In the genomic region with DNA sequence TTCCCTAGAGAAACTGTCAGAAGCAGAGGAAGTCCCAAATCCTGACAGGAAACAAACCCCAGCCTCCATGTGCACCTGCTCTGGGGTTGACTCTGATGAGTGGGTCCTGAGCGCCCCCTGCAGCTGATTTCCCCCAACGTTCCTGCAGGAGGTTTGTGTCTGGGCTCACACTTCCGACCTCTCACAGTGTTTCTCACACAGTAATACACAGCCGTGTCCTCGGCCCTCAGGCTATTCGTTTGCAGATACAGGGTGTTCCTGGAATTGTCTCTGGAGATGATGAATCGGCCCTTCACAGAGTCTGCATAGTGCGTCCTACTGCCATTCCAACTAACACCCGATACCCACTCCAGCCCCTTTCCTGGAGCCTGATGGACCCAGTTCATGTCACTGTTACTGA, we compare ENCODE assay signal across 6 cellular contexts.
A peak's percentile ranks its signal among the peaks of the same experiment; 100 is the strongest.
DNase-seq lines count a peak whose midpoint lies in the region; ATAC-seq and TF ChIP-seq lines count a peak whose summit lies in the region.
"Not testable (repeated sequence)": the region's sequence is repeated elsewhere in the genome, so short reads cannot be mapped to it uniquely, and the experiment has no call there.

No MANE protein-coding gene starts in this region.

- not testable (repeated sequence) for H3K36me3 Mint-ChIP-seq in activated naive CD4-positive, alpha-beta T cell treated with anti-CD3 and anti-CD28 coated beads for 36 hours (ENCODE audit: low read depth)

- POLR2A ChIA-PET in Panc1 (lab: Charles Lee) = not testable (repeated sequence)

- DNase-seq in COLO668 (lab: John Stamatoyannopoulos, UW; ENCODE audit: unreplicated experiment) (peak; percentile 62), NCI-H510A treated with DMSO at 0.1 percent for 48 hours (lab: John Stamatoyannopoulos, UW) (peak; percentile 7)
- not testable (repeated sequence) for DNase-seq in GM10266 (ENCODE audit: extremely low spot score); Panc1 (ENCODE audit: low read depth, low spot score)
- peak; percentile 52 for DNase-seq in activated naive CD4-positive, alpha-beta T cell treated with anti-CD3 and anti-CD28 coated beads for 36 hours

- H3K4me1 Mint-ChIP-seq in activated naive CD4-positive, alpha-beta T cell treated with anti-CD3 and anti-CD28 coated beads for 36 hours (ENCODE audit: low read depth) = peaks cover 22% of the 10 kb centered on the region

- peak overlapping the region; percentile 66 for H3K27ac ChIP-seq in KOPT-K1 (ENCODE audit: low read depth, low read length, poor library complexity, severe bottlenecking)
- not testable (repeated sequence) for H3K27ac ChIP-seq in Panc1 (ENCODE audit: low read length)

- not testable (repeated sequence) for BruUV-seq in Panc1 (replicated peaks; lab: Mats Ljungman, UMichigan)

- peak; percentile 16 for TF ChIP-seq CTCF in GM10266 (IDR thresholded peaks at IDR 0.05; ENCODE audit: control insufficient read depth, insufficient read depth, low read depth, missing control alignments)
- peak; percentile 11; the same call in 1 of the 2 replicates for TF ChIP-seq CTCF in Panc1 (IDR thresholded peaks at IDR 0.05)

- not testable (repeated sequence) for ATAC-seq in Panc1

- H3K4me1 ChIP-seq in Panc1 (ENCODE audit: control insufficient read depth, insufficient read depth, low read length) = not testable (repeated sequence)

- intact Hi-C loops in Panc1 (cut with micrococcal nuclease; ENCODE audit: unreplicated experiment); activated naive CD4-positive, alpha-beta T cell treated with anti-CD3 and anti-CD28 coated beads for 36 hours (cut with micrococcal nuclease): not testable (repeated sequence)

- in situ Hi-C loops in Panc1 (cut with HindIII; ENCODE audit: low pct_unique_long_range_greater_than_20kb, low sequenced_read_pairs) = not testable (repeated sequence)

- H3K4me3 Mint-ChIP-seq in activated naive CD4-positive, alpha-beta T cell treated with anti-CD3 and anti-CD28 coated beads for 36 hours = not testable (repeated sequence)

- H3K36me3 ChIP-seq in KOPT-K1 (ENCODE audit: insufficient read depth, low read length) = peaks cover 22% of the 10 kb centered on the region; the same call in 1 of the 2 replicates
- not testable (repeated sequence) for H3K36me3 ChIP-seq in Panc1 (ENCODE audit: control insufficient read depth, insufficient read depth, low read length)

- CTCF ChIA-PET in Panc1 (lab: Charles Lee) = not testable (repeated sequence)
- CTCF ChIA-PET in activated naive CD4-positive, alpha-beta T cell treated with anti-CD3 and anti-CD28 coated beads for 36 hours (lab: Charles Lee) = interaction anchor here (0.6 to 2.4 kb wide), 2 partner anchors 21 to 57 kb away, joined by 3 to 6 read pairs; no protein-coding TSS in a partner anchor

- H3K4me3 ChIP-seq in Panc1 (ENCODE audit: low read depth in 2 of 2, low read length in 2 of 2) = not testable (repeated sequence)

- H3K9me3 ChIP-seq in KOPT-K1 (ENCODE audit: insufficient read depth, low read length, poor library complexity, severe bottlenecking); Panc1 (ENCODE audit: control insufficient read depth, insufficient read depth, low read depth, low read length): not testable (repeated sequence)

- H3K27me3 ChIP-seq in Panc1 (ENCODE audit: control insufficient read depth, insufficient read depth, low read length) = not testable (repeated sequence)

- not testable (repeated sequence) for H3K9me3 Mint-ChIP-seq in activated naive CD4-positive, alpha-beta T cell treated with anti-CD3 and anti-CD28 coated beads for 36 hours

- not testable (repeated sequence) for H3K27me3 Mint-ChIP-seq in activated naive CD4-positive, alpha-beta T cell treated with anti-CD3 and anti-CD28 coated beads for 36 hours (ENCODE audit: low read depth)

- not testable (repeated sequence) for H3K27ac Mint-ChIP-seq in activated naive CD4-positive, alpha-beta T cell treated with anti-CD3 and anti-CD28 coated beads for 36 hours
